Comparison of ENCODE assay signal across 8 cellular contexts in the genomic region with DNA sequence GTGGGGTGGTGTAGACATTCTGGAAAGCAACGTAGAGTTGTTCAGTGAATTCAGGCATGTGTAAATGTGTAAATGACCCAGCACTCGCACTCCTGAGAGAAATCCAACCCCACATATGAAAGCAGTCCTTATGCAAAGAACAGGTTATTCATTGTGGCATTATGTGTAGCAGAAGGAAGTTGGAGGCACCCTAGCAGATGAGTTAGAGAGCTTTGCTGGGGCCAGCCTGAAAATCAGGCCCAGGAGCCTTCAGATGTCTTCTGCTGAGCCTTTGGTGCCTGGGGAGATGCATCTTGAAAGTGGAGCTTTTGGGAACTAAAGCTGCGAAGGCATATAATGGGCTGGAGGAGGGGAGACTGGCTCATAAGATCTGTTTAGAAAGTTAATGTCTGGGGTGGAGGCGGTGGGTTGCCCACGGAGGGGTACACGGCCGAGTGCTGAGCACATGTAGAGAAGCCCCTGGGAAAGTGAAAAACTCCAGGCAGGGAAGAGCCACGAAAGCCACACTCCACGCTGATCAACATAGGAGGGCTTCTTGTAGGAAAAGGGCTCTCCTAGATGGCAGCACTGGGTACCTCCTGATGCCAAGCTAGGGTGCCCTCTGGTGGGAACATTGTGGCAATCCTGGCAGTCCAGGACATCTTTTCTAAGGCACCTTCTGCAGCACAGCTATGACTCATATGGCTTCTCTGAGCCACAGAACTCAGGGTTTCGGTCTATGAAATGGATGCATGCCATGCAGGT. TPM values are rescaled to one million over a fixed set of nuclear protein-coding genes. Genes with fewer than 3 reads are reported as not detected.
A peak's percentile ranks its signal among the peaks of the same experiment; 100 is the strongest.
DNase-seq lines count a peak whose midpoint lies in the region; ATAC-seq and TF ChIP-seq lines count a peak whose summit lies in the region.

No MANE protein-coding gene starts in this region.

- TF ChIP-seq RAD21 in SK-N-SH (IDR thresholded peaks at IDR 0.05; ENCODE audit: low read length) = peak; percentile 94

- no peak overlapping the region for H3K4me2 ChIP-seq in SK-N-SH

- ATAC-seq in HG02588 (IDR thresholded peaks at IDR 0.05; ENCODE audit: unreplicated experiment) (peak; percentile 90), Right ventricle myocardium superior (ENCODE audit: poor library complexity) (peak; percentile 93), psoas muscle (peak; percentile 97 to 99 (median 98))

- no peaks in the 10 kb centered on the region for H3K36me3 Mint-ChIP-seq in activated naive CD4-positive, alpha-beta T cell treated with anti-CD3 and anti-CD28 coated beads, Interleukin-2, amount 50 U/mL, for 24 hours

- no peaks in the 10 kb centered on the region for H3K27me3 Mint-ChIP-seq in activated naive CD4-positive, alpha-beta T cell treated with anti-CD3 and anti-CD28 coated beads, Interleukin-2, amount 50 U/mL, for 24 hours

- peak; percentile 84 for TF ChIP-seq CTCF in GM10266 (IDR thresholded peaks at IDR 0.05; ENCODE audit: control insufficient read depth, insufficient read depth, low read depth, missing control alignments)
- TF ChIP-seq CTCF in SK-N-SH (IDR thresholded peaks at IDR 0.05) = peak; percentile 93
- peak; percentile 78 for TF ChIP-seq CTCF in psoas muscle (IDR thresholded peaks at IDR 0.05)

- CTCF ChIA-PET in SK-N-SH (lab: Yijun Ruan, JAX) = interaction anchor here (0.6 to 12.6 kb wide), 63 partner anchors 8 to 655 kb away, joined by 3 to 218 read pairs (median 5); a partner anchor contains a TSS

- POLR2A ChIA-PET in SK-N-SH (lab: Yijun Ruan, JAX) = interaction anchor here (1.3 kb wide), 1 partner anchor 127 kb away, joined by 4 read pairs; no protein-coding TSS in a partner anchor

- no peaks in the 10 kb centered on the region for H3K9me2 ChIP-seq in SK-N-SH

- H4K20me1 ChIP-seq in SK-N-SH (ENCODE audit: insufficient read depth) = no peaks in the 10 kb centered on the region

- intact Hi-C loops in Right ventricle myocardium superior (cut with DNase I) = loop anchor here (5.0 to 10.0 kb wide), 2 partner anchors 112 to 170 kb away; no protein-coding TSS in a partner anchor
- intact Hi-C loops in psoas muscle (cut with DNase I) = loop anchor here (1.0 to 2.0 kb wide), 2 partner anchors 170 to 171 kb away; no protein-coding TSS in a partner anchor

- H3K4me1 Mint-ChIP-seq in activated naive CD4-positive, alpha-beta T cell treated with anti-CD3 and anti-CD28 coated beads, Interleukin-2, amount 50 U/mL, for 24 hours = peaks cover 13% of the 10 kb centered on the region

- no peak overlapping the region for H3K4me3 Mint-ChIP-seq in activated naive CD4-positive, alpha-beta T cell treated with anti-CD3 and anti-CD28 coated beads, Interleukin-2, amount 50 U/mL, for 24 hours

- H3K27me3 ChIP-seq in SK-N-SH (ENCODE audit: insufficient read depth) (no peaks in the 10 kb centered on the region; the same call in 1 of the 2 replicates), psoas muscle (ENCODE audit: insufficient read depth in 3 of 3, low read length in 2 of 3) (peaks cover 0 to 10% (median 0%) of the 10 kb centered on the region in 3 donors)

- peak overlapping the region; percentile 13 for H3K27ac Mint-ChIP-seq in activated naive CD4-positive, alpha-beta T cell treated with anti-CD3 and anti-CD28 coated beads, Interleukin-2, amount 50 U/mL, for 24 hours

- H3F3A ChIP-seq in SK-N-SH (replicated peaks; ENCODE audit: insufficient read depth) = no peaks in the 10 kb centered on the region

- H3K9me3 ChIP-seq in SK-N-SH (no peaks in the 10 kb centered on the region), psoas muscle (no peaks in the 10 kb centered on the region)

- peak in 1 of 2 experiments; percentile 15; a peak in 1 of 4 replicates for TF ChIP-seq EP300 in SK-N-SH (IDR thresholded peaks at IDR 0.05; ENCODE audit: borderline replicate concordance in 1 of 2, low read depth in 1 of 2, low read length in 1 of 2)

- H3K27ac ChIP-seq in SK-N-SH (ENCODE audit: low read depth in 2 of 2, low read length in 1 of 2) = no peak overlapping the region
- H3K27ac ChIP-seq in psoas muscle = no peak overlapping the region

- H3K9me3 Mint-ChIP-seq in activated naive CD4-positive, alpha-beta T cell treated with anti-CD3 and anti-CD28 coated beads, Interleukin-2, amount 50 U/mL, for 24 hours = no peaks in the 10 kb centered on the region

- H3K4me3 ChIP-seq in SK-N-SH (ENCODE audit: low read depth in 2 of 2, low read length in 1 of 2) (no peak overlapping the region), psoas muscle (no peak overlapping the region)

- H2AFZ ChIP-seq in SK-N-SH (ENCODE audit: low read depth) = no peak overlapping the region

- H3K9ac ChIP-seq in SK-N-SH = no peak overlapping the region

- H3K79me2 ChIP-seq in SK-N-SH (ENCODE audit: insufficient read depth) = no peaks in the 10 kb centered on the region

- H3K36me3 ChIP-seq in SK-N-SH (replicated peaks in 1 of 2; ENCODE audit: control insufficient read depth in 1 of 2, insufficient read depth in 2 of 2, low read length in 1 of 2) (no peaks in the 10 kb centered on the region), psoas muscle (ENCODE audit: insufficient read depth in 1 of 2, low read depth in 1 of 2) (no peaks in the 10 kb centered on the region)

- peak; percentile 80 for DNase-seq in GM10266 (ENCODE audit: extremely low spot score)
- peak; percentile 45 for DNase-seq in NCI-H1092 (lab: John Stamatoyannopoulos, UW)
- DNase-seq in SK-N-SH = peak; percentile 91
- peak; percentile 61 for DNase-seq in Right ventricle myocardium superior
- peak; percentile 66 to 82 for DNase-seq in psoas muscle
- DNase-seq in T1000 (lab: John Stamatoyannopoulos, UW) = no peak

- 16% methylated on average over 9 of the region's 10 CpGs for WGBS in SK-N-SH (ENCODE audit: low lambda C conversion rate)
- WGBS in psoas muscle, 3 donors = 42 to 52% (median 44%) methylated on average over 10 of the region's 10 CpGs

- H3K4me1 ChIP-seq in SK-N-SH (ENCODE audit: control insufficient read depth in 1 of 2, insufficient read depth in 2 of 2, low read depth in 1 of 2, low read length in 1 of 2) (peaks cover 0 to 6% of the 10 kb centered on the region in 2 experiments; a peak in 1 of 4 replicates), psoas muscle (no peaks in the 10 kb centered on the region)

TF ChIP-seq in SK-N-SH, 30 proteins besides CTCF, POLR2A, EP300 and RAD21 (continues in another document):
- no peak for TF ChIP-seq GATA2 (CRISPR knock-in tag; IDR thresholded peaks at IDR 0.05)
- TF ChIP-seq GABPA (IDR thresholded peaks at IDR 0.05; ENCODE audit: low read depth) = no peak
- TF ChIP-seq YY1 (IDR thresholded peaks at IDR 0.05; ENCODE audit: low read depth) = peak; percentile 35; the same call in 1 of the 2 replicates
- 0 out of 2 replicates have a peak, but pooled peaks have one; percentile 24 for TF ChIP-seq TCF12 (IDR thresholded peaks at IDR 0.05)
- TF ChIP-seq SIN3A (IDR thresholded peaks at IDR 0.05; ENCODE audit: borderline replicate concordance, low read depth, low read length) = no peak
- TF ChIP-seq, protein P1, sequence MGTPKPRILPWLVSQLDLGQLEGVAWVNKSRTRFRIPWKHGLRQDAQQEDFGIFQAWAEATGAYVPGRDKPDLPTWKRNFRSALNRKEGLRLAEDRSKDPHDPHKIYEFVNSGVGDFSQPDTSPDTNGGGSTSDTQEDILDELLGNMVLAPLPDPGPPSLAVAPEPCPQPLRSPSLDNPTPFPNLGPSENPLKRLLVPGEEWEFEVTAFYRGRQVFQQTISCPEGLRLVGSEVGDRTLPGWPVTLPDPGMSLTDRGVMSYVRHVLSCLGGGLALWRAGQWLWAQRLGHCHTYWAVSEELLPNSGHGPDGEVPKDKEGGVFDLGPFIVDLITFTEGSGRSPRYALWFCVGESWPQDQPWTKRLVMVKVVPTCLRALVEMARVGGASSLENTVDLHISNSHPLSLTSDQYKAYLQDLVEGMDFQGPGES (IDR thresholded peaks at IDR 0.05; ENCODE audit: low read depth, low read length) = no peak
- TF ChIP-seq, protein P2, sequence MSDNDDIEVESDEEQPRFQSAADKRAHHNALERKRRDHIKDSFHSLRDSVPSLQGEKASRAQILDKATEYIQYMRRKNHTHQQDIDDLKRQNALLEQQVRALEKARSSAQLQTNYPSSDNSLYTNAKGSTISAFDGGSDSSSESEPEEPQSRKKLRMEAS (IDR thresholded peaks at IDR 0.05; ENCODE audit: low read depth) = 0 out of 2 replicates have a peak, but pooled peaks have one; percentile 39
- TF ChIP-seq CHD2 (IDR thresholded peaks at IDR 0.05; ENCODE audit: low read length, partially characterized antibody) = peak; percentile 29
- peak; percentile 71 for TF ChIP-seq RCOR1 (IDR thresholded peaks at IDR 0.05; ENCODE audit: low read length)
- TF ChIP-seq MXI1 (IDR thresholded peaks at IDR 0.05; ENCODE audit: low read depth, low read length) = no peak
- TF ChIP-seq POLR2AphosphoS5 (IDR thresholded peaks at IDR 0.05; ENCODE audit: low read depth, low read length) = no peak

RNA-seq across cellular contexts. Expression of a gene that starts 6.1 kb away (rescaled TPM):
- 0.03 TPM in 1 of 2 replicates, not detected in the other for polyA plus RNA-seq in SK-N-SH (2012; rRNA removed)
- polyA plus RNA-seq in SK-N-SH (2012; cell fraction: cytosol; rRNA removed) = not detected in 2 replicates
- polyA plus RNA-seq in SK-N-SH (2012; cell fraction: nucleus; rRNA removed) = not detected in 2 replicates
- total RNA-seq in Right ventricle myocardium superior = not detected
- not detected for total RNA-seq in psoas muscle
- polyA plus RNA-seq in psoas muscle = not detected

RNA-seq across cellular contexts. Expression of a gene that starts 35.9 kb away (rescaled TPM):
- 0.80 and 1.9 TPM in 2 replicates for polyA plus RNA-seq in SK-N-SH (2012; rRNA removed)
- 0.42 and 0.83 TPM in 2 replicates for polyA plus RNA-seq in SK-N-SH (2012; cell fraction: cytosol; rRNA removed)
- polyA plus RNA-seq in SK-N-SH (2012; cell fraction: nucleus; rRNA removed) = 1.1 and 1.8 TPM in 2 replicates
- not detected for total RNA-seq in Right ventricle myocardium superior
- not detected for total RNA-seq in psoas muscle
- under 1 TPM in 2 of 3 donors, not detected in 1; 0.03 to 0.14 TPM for polyA plus RNA-seq in psoas muscle

RNA-seq across cellular contexts. Expression of a gene that starts 40.0 kb away (rescaled TPM):
- polyA plus RNA-seq in SK-N-SH (2012; rRNA removed) (not detected in 2 replicates), psoas muscle (not detected)
- polyA plus RNA-seq in SK-N-SH (2012; cell fraction: cytosol; rRNA removed) = not detected in 2 replicates
- not detected in 2 replicates for polyA plus RNA-seq in SK-N-SH (2012; cell fraction: nucleus; rRNA removed)
- total RNA-seq in Right ventricle myocardium superior (not detected), psoas muscle (not detected)

RNA-seq across cellular contexts. Expression of a gene that starts 52.8 kb away (rescaled TPM):
- 0.34 and 0.56 TPM in 2 replicates for polyA plus RNA-seq in SK-N-SH (2012; rRNA removed)
- polyA plus RNA-seq in SK-N-SH (2012; cell fraction: cytosol; rRNA removed) = 0.18 and 0.20 TPM in 2 replicates
- 0.99 and 1.1 TPM in 2 replicates for polyA plus RNA-seq in SK-N-SH (2012; cell fraction: nucleus; rRNA removed)
- total RNA-seq in Right ventricle myocardium superior = not detected
- under 1 TPM in 1 of 4 donors, not detected in 3; 0.77 TPM for total RNA-seq in psoas muscle
- polyA plus RNA-seq in psoas muscle = under 1 TPM in 2 of 3 donors, not detected in 1; 0.01 to 0.05 TPM

RNA-seq across cellular contexts. Expression of a gene that starts 58.2 kb away (rescaled TPM):
- polyA plus RNA-seq in SK-N-SH (2012; rRNA removed) (not detected in 2 replicates), psoas muscle (not detected)
- polyA plus RNA-seq in SK-N-SH (2012; cell fraction: cytosol; rRNA removed) = not detected in 2 replicates
- polyA plus RNA-seq in SK-N-SH (2012; cell fraction: nucleus; rRNA removed) = not detected in 2 replicates
- total RNA-seq in Right ventricle myocardium superior (not detected), psoas muscle (not detected)
